1 cellular context compared by ENCODE assay signal in the genomic region with DNA sequence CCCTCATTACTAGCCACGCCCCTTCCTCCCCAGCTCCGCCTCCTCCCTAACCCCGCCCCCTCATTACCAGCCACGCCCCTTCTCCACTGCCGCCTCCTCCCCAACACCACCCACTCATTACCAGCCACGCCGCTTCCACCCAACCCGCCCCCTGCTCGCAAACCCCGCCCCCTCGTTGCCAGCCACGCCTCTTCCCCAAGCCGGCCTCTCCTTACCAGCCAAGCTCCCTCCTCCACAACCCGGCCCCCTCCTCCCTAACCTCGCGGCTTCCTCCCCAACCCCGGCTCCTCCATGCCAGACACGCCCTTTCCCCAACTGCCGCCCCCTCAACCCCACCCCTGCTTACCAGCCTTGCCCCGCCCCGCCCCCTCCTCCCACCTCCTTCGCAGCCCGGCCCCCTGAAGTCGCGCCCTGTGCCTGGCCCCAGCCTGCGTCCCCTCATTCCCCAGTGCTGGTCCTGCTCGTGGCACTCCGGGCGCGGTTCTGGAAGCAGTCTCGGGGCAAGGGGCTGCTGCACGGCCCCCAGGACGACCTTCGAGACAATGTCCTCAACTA.
TF ChIP-seq lines count a peak whose summit lies in the region.

No MANE protein-coding gene starts in this region.

TF ChIP-seq in GM23338, 12 proteins besides CTCF, POLR2A, EP300 and RAD21 (continued from another document):
- TF ChIP-seq ZNF114 (CRISPR knock-in tag; IDR thresholded peaks at IDR 0.05), result no peak
- TF ChIP-seq ETS1 (IDR thresholded peaks at IDR 0.05), result no peak
- no peak for TF ChIP-seq STAT1 (IDR thresholded peaks at IDR 0.05; ENCODE audit: unreplicated experiment)
- no peak for TF ChIP-seq NANOG (IDR thresholded peaks at IDR 0.05; ENCODE audit: borderline replicate concordance)
- TF ChIP-seq, protein P1, sequence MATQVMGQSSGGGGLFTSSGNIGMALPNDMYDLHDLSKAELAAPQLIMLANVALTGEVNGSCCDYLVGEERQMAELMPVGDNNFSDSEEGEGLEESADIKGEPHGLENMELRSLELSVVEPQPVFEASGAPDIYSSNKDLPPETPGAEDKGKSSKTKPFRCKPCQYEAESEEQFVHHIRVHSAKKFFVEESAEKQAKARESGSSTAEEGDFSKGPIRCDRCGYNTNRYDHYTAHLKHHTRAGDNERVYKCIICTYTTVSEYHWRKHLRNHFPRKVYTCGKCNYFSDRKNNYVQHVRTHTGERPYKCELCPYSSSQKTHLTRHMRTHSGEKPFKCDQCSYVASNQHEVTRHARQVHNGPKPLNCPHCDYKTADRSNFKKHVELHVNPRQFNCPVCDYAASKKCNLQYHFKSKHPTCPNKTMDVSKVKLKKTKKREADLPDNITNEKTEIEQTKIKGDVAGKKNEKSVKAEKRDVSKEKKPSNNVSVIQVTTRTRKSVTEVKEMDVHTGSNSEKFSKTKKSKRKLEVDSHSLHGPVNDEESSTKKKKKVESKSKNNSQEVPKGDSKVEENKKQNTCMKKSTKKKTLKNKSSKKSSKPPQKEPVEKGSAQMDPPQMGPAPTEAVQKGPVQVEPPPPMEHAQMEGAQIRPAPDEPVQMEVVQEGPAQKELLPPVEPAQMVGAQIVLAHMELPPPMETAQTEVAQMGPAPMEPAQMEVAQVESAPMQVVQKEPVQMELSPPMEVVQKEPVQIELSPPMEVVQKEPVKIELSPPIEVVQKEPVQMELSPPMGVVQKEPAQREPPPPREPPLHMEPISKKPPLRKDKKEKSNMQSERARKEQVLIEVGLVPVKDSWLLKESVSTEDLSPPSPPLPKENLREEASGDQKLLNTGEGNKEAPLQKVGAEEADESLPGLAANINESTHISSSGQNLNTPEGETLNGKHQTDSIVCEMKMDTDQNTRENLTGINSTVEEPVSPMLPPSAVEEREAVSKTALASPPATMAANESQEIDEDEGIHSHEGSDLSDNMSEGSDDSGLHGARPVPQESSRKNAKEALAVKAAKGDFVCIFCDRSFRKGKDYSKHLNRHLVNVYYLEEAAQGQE (IDR thresholded peaks at IDR 0.05; ENCODE audit: unreplicated experiment), result no peak
